Comparison of ENCODE assay signal across 21 cellular contexts in the genomic region with DNA sequence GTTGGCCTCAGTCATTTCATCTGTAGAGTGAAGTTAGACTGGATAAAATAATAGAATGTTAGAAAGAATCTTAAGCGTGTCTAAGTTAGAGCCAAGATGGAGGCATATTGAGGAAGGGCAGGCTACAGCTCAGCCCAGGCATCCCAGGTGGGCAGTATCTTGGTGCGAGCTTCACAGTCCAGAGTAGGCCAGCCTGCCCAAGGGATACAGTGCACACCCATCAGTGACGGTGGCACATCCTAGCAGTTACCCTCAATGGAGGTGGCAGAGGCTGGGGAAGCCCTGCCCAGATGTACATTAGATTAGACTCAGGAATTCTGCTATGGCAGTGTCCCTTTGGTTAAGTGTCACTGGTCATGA. TPM values are rescaled to one million over a fixed set of nuclear protein-coding genes. Genes with fewer than 3 reads are reported as not detected.
DNase-seq lines count a peak whose midpoint lies in the region; ATAC-seq and TF ChIP-seq lines count a peak whose summit lies in the region.
"Had no signal": no experiment of that assay in that cellular context is flagged by ENCODE, and none has a peak within 500 bp of the region (broad histone marks: within the 10 kb centered on the region; RNA-seq: fewer than 3 reads in every experiment).

No MANE protein-coding gene starts in this region.

- DNase-seq in WTC11 (ENCODE audit: low spot score): no peak
- DNase-seq in endothelial cell (ENCODE audit: low spot score): no peak
- DNase-seq in sigmoid colon: peak; percentile 40
- DNase-seq in body of pancreas: no peak
- no peak for DNase-seq in left cardiac atrium
- no peak for DNase-seq in stimulated activated CD4-positive, alpha-beta T cell treated with anti-CD3 and anti-CD28 coated beads, Interleukin-1b, Interleukin-23, amount 100 ng/mL, for 48 hours
- DNase-seq in pons (ENCODE audit: low spot score): no peak
- DNase-seq: Caco-2; CD4-positive, alpha-beta memory T cell; DMS 273 treated with DMSO at 0.1 percent for 48 hours; DMS79 treated with DMSO at 0.1 percent for 48 hours; NCI-H1694; NCI-H2081; NCI-H2171; NCI-H345; NCI-H524; Peyer's patch had no signal

- no peak overlapping the region for H3K4me3 ChIP-seq in HUES48 (ENCODE audit: low read depth, low read length)
- H3K4me3 ChIP-seq in sigmoid colon: no peak overlapping the region
- H3K4me3 ChIP-seq in body of pancreas: no peak overlapping the region
- H3K4me3 ChIP-seq: BLaER1, Peyer's patch had no signal

- TF ChIP-seq POLR2A in sigmoid colon (IDR thresholded peaks at IDR 0.05): no peak
- no peak for TF ChIP-seq POLR2A in body of pancreas (IDR thresholded peaks at IDR 0.05)

- WGBS in sigmoid colon, 2 donors: 96 to 97% methylated on average over 3 of the region's 3 CpGs
- WGBS in body of pancreas, 2 donors: 96 to 98% methylated on average over 3 of the region's 3 CpGs

- intact Hi-C loops in sigmoid colon (cut with DNase I): no loop called here
- intact Hi-C loops in body of pancreas (cut with DNase I): no loop called here
- intact Hi-C loops in left cardiac atrium (cut with DNase I): no loop called here

- H3K27me3 ChIP-seq in HUES48 (ENCODE audit: control insufficient read depth, insufficient read depth, low read length): no peaks in the 10 kb centered on the region
- no peaks in the 10 kb centered on the region for H3K27me3 ChIP-seq in sigmoid colon
- H3K27me3 ChIP-seq in body of pancreas: no peaks in the 10 kb centered on the region
- H3K27me3 ChIP-seq: BLaER1, Peyer's patch had no signal

- peak overlapping the region; percentile 78 for H3K27ac ChIP-seq in HUES48 (ENCODE audit: low read depth, low read length)
- no peak overlapping the region for H3K27ac ChIP-seq in sigmoid colon
- no peak overlapping the region for H3K27ac ChIP-seq in body of pancreas
- H3K27ac ChIP-seq: BLaER1, Peyer's patch had no signal

- H3K4me1 ChIP-seq in HUES48 (ENCODE audit: control insufficient read depth, insufficient read depth, low read length): peaks cover 17% of the 10 kb centered on the region
- H3K4me1 ChIP-seq in sigmoid colon: no peaks in the 10 kb centered on the region
- peaks cover 8% of the 10 kb centered on the region for H3K4me1 ChIP-seq in body of pancreas
- H3K4me1 ChIP-seq: BLaER1, Caco-2, Peyer's patch had no signal

- CTCF ChIA-PET in WTC11 (lab: Charles Lee): interaction anchor here (1.0 to 1.6 kb wide), 8 partner anchors 22 to 160 kb away, joined by 3 to 12 read pairs (median 5); no protein-coding TSS in a partner anchor

- H3K9me3 Mint-ChIP-seq in WTC11 (no peaks in the 10 kb centered on the region), endothelial cell (ENCODE audit: unreplicated experiment) (no peaks in the 10 kb centered on the region)

- peak; percentile 58 for ATAC-seq in WTC11
- ATAC-seq in body of pancreas: no peak
- ATAC-seq in left cardiac atrium: no peak

- H3K4me3 Mint-ChIP-seq in WTC11 (no peak overlapping the region), endothelial cell (ENCODE audit: unreplicated experiment) (peak overlapping the region; percentile 7)
- H3K4me3 Mint-ChIP-seq: CD4-positive, alpha-beta memory T cell had no signal

- no peak overlapping the region; the same call in 1 of the 2 replicates for H3K9ac ChIP-seq in HUES48 (ENCODE audit: low read depth, low read length)
- H3K9ac ChIP-seq: BLaER1 had no signal

- no peak for TF ChIP-seq EP300 in sigmoid colon (IDR thresholded peaks at IDR 0.05)

- H3K36me3 ChIP-seq in HUES48 (ENCODE audit: control insufficient read depth, insufficient read depth, low read length) (peaks cover 4% of the 10 kb centered on the region), sigmoid colon (peaks cover 0 to 67% (median 12%) of the 10 kb centered on the region in 4 donors), body of pancreas (replicated peaks in 1 of 2; ENCODE audit: insufficient read depth in 1 of 2, low read depth in 2 of 2) (no peaks in the 10 kb centered on the region)

- TF ChIP-seq CTCF in WTC11 (IDR thresholded peaks at IDR 0.05) (no peak), endothelial cell (IDR thresholded peaks at IDR 0.05; ENCODE audit: unreplicated experiment) (no peak), sigmoid colon (IDR thresholded peaks at IDR 0.05) (no peak), body of pancreas (IDR thresholded peaks at IDR 0.05) (no peak)

- H3K36me3 Mint-ChIP-seq in WTC11: peaks cover 6% of the 10 kb centered on the region
- H3K36me3 Mint-ChIP-seq in endothelial cell (ENCODE audit: low read depth, unreplicated experiment): peaks cover 27% of the 10 kb centered on the region

- H3K4me1 Mint-ChIP-seq in WTC11 (peaks cover 38% of the 10 kb centered on the region), endothelial cell (ENCODE audit: unreplicated experiment) (peaks cover 4% of the 10 kb centered on the region)

- H3K27me3 Mint-ChIP-seq in WTC11 (ENCODE audit: low read depth) (no peaks in the 10 kb centered on the region), endothelial cell (ENCODE audit: unreplicated experiment) (peaks cover 3% of the 10 kb centered on the region)
- H3K27me3 Mint-ChIP-seq: CD4-positive, alpha-beta memory T cell had no signal

- H3K9me3 ChIP-seq in HUES48 (ENCODE audit: control insufficient read depth, insufficient read depth, low read length) (no peaks in the 10 kb centered on the region), sigmoid colon (no peaks in the 10 kb centered on the region), body of pancreas (no peaks in the 10 kb centered on the region)
- H3K9me3 ChIP-seq: BLaER1, Caco-2, Peyer's patch had no signal

- POLR2A ChIA-PET in WTC11 (lab: Charles Lee): no interaction called here

- H3K27ac Mint-ChIP-seq in WTC11 (peak overlapping the region; percentile 77), endothelial cell (ENCODE audit: unreplicated experiment) (no peak overlapping the region)

TF ChIP-seq in WTC11, 78 proteins besides CTCF, POLR2A, EP300 and RAD21:
- TF ChIP-seq NR1H2 (CRISPR knock-in tag; IDR thresholded peaks at IDR 0.05) (no peak), TCF7 (CRISPR knock-in tag; IDR thresholded peaks at IDR 0.05; ENCODE audit: low read depth) (no peak), SP1 (CRISPR knock-in tag; conservative IDR thresholded peaks at IDR 0.05) (no peak)
- TF ChIP-seq, protein P1, sequence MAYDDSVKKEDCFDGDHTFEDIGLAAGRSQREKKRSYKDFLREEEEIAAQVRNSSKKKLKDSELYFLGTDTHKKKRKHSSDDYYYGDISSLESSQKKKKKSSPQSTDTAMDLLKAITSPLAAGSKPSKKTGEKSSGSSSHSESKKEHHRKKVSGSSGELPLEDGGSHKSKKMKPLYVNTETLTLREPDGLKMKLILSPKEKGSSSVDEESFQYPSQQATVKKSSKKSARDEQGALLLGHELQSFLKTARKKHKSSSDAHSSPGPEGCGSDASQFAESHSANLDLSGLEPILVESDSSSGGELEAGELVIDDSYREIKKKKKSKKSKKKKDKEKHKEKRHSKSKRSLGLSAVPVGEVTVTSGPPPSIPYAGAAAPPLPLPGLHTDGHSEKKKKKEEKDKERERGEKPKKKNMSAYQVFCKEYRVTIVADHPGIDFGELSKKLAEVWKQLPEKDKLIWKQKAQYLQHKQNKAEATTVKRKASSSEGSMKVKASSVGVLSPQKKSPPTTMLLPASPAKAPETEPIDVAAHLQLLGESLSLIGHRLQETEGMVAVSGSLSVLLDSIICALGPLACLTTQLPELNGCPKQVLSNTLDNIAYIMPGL (CRISPR knock-in tag; IDR thresholded peaks at IDR 0.05): no peak

RNA-seq across cellular contexts. Expression of a gene that starts 21.5 kb away (rescaled TPM):
- total RNA-seq in WTC11 (2021) (17.4 to 18.8 TPM (median 18.0 TPM) in 3 replicates), endothelial cell (ENCODE audit: unreplicated experiment) (49.4 TPM), sigmoid colon (10 to 100 TPM; 17.8 to 32.1 (median 24.8) TPM), body of pancreas (1 to 10 TPM; 6.9 to 7.8 TPM), left cardiac atrium (10 to 100 TPM; 12.5 to 14.2 TPM)
- 1 to 10 TPM; 3.0 to 9.6 (median 7.8) TPM for polyA plus RNA-seq in sigmoid colon

RNA-seq across cellular contexts. Expression of a gene that starts 35.2 kb away (rescaled TPM):
- total RNA-seq in WTC11 (2021) (48.0 to 50.3 TPM (median 49.5 TPM) in 3 replicates), endothelial cell (ENCODE audit: unreplicated experiment) (27.7 TPM), sigmoid colon (1 to 10 TPM; 6.1 to 9.6 (median 8.2) TPM), body of pancreas (10 to 100 TPM in 1 of 2 donors, 1 to 10 TPM in 1; 6.0 to 10.9 TPM), left cardiac atrium (1 to 10 TPM; 7.2 to 9.4 TPM)
- 10 to 100 TPM; 16.9 to 21.6 (median 19.4) TPM for polyA plus RNA-seq in sigmoid colon

RNA-seq across cellular contexts. Expression of a gene that starts 35.2 kb away (rescaled TPM):
- total RNA-seq in WTC11 (2021) (99.6 to 118 TPM (median 100 TPM) in 3 replicates), endothelial cell (ENCODE audit: unreplicated experiment) (24.3 TPM), sigmoid colon (1 to 10 TPM in 2 of 4 donors, under 1 TPM in 1, not detected in 1; 0.36 to 2.5 (median 1.4) TPM), body of pancreas (under 1 TPM in 1 of 2 donors, not detected in 1; 0.52 TPM), left cardiac atrium (1 to 10 TPM in 1 of 2 donors, under 1 TPM in 1; 0.44 to 3.3 TPM)
- polyA plus RNA-seq in sigmoid colon: 10 to 100 TPM in 1 of 3 donors, 1 to 10 TPM in 2; 2.4 to 34.9 (median 3.7) TPM

RNA-seq across cellular contexts. Expression of a gene that starts 47.0 kb away (rescaled TPM):
- total RNA-seq in WTC11 (2021) (75.8 to 96.8 TPM (median 78.2 TPM) in 3 replicates), endothelial cell (ENCODE audit: unreplicated experiment) (120 TPM), sigmoid colon (10 to 100 TPM in 1 of 4 donors, 1 to 10 TPM in 3; 2.9 to 31.2 (median 4.4) TPM), body of pancreas (10 to 100 TPM; 25.1 to 28.5 TPM), left cardiac atrium (10 to 100 TPM; 16.9 to 31.2 TPM)
- polyA plus RNA-seq in sigmoid colon: 10 to 100 TPM in 1 of 3 donors, 1 to 10 TPM in 2; 1.6 to 16.3 (median 3.6) TPM
- total RNA-seq: CD4-positive, alpha-beta memory T cell had no signal
- polyA plus RNA-seq: CD4-positive, alpha-beta memory T cell had no signal

RNA-seq across cellular contexts. Expression of a gene that starts 55.4 kb away (rescaled TPM):
- not detected in 3 replicates for total RNA-seq in WTC11 (2021)
- not detected for total RNA-seq in endothelial cell (ENCODE audit: unreplicated experiment)
- not detected for total RNA-seq in sigmoid colon
- not detected for polyA plus RNA-seq in sigmoid colon
- not detected for total RNA-seq in body of pancreas
- not detected for total RNA-seq in left cardiac atrium
- total RNA-seq: CD4-positive, alpha-beta memory T cell; H4; IMR-90 had no signal
- polyA plus RNA-seq: CD4-positive, alpha-beta memory T cell; IMR-90 had no signal
